In genomic region chr21:36072453-36073167, GRCh38 we compare ENCODE assay signal across 1 cellular context.
TF ChIP-seq lines count a peak whose summit lies in the region.

No MANE protein-coding gene starts in this region.

TF ChIP-seq in HepG2, 621 proteins besides CTCF, POLR2A, EP300 and RAD21:
- no peak for TF ChIP-seq ZNF350 (CRISPR knock-in tag; IDR thresholded peaks at IDR 0.05; ENCODE audit: borderline replicate concordance, low read depth)
- no peak for TF ChIP-seq SUZ12 (IDR thresholded peaks at IDR 0.05; ENCODE audit: low read depth, low read length)
- TF ChIP-seq POGZ (CRISPR knock-in tag; IDR thresholded peaks at IDR 0.05): peak; percentile 6; the same call in 1 of the 2 replicates
- TF ChIP-seq ZNF670 (CRISPR knock-in tag; IDR thresholded peaks at IDR 0.05; ENCODE audit: borderline replicate concordance): 0 out of 2 replicates have a peak, but pooled peaks have one; percentile 27
- no peak for TF ChIP-seq ZHX1 (CRISPR knock-in tag; IDR thresholded peaks at IDR 0.05; ENCODE audit: low read depth)
- TF ChIP-seq MIER2 (CRISPR knock-in tag; IDR thresholded peaks at IDR 0.05): no peak
- TF ChIP-seq ZNF816 (CRISPR knock-in tag; IDR thresholded peaks at IDR 0.05; ENCODE audit: borderline replicate concordance): 0 out of 2 replicates have a peak, but pooled peaks have one; percentile 43
- TF ChIP-seq NFE2L1 (CRISPR knock-in tag; IDR thresholded peaks at IDR 0.05; ENCODE audit: borderline replicate concordance): no peak
- 0 out of 2 replicates have a peak, but pooled peaks have one; percentile 13 for TF ChIP-seq HDAC1 (CRISPR knock-in tag; IDR thresholded peaks at IDR 0.05)
- TF ChIP-seq AHDC1 (CRISPR knock-in tag; IDR thresholded peaks at IDR 0.05; ENCODE audit: borderline replicate concordance): 0 out of 2 replicates have a peak, but pooled peaks have one; percentile 51
- no peak for TF ChIP-seq ZNF432 (CRISPR knock-in tag; IDR thresholded peaks at IDR 0.05; ENCODE audit: borderline replicate concordance)
- no peak for TF ChIP-seq KLF13 (CRISPR knock-in tag; IDR thresholded peaks at IDR 0.05)
- TF ChIP-seq ZNF761 (CRISPR knock-in tag; conservative IDR thresholded peaks at IDR 0.05): no peak
- no peak for TF ChIP-seq ZNF530 (CRISPR knock-in tag; IDR thresholded peaks at IDR 0.05; ENCODE audit: low read depth)
- no peak for TF ChIP-seq USF2 (IDR thresholded peaks at IDR 0.05; ENCODE audit: low read depth, low read length)
- TF ChIP-seq USF2 (CRISPR knock-in tag; IDR thresholded peaks at IDR 0.05; ENCODE audit: borderline replicate concordance): no peak
- TF ChIP-seq ZKSCAN8 (CRISPR knock-in tag; IDR thresholded peaks at IDR 0.05; ENCODE audit: borderline replicate concordance): no peak
- TF ChIP-seq ZBTB46 (CRISPR knock-in tag; IDR thresholded peaks at IDR 0.05; ENCODE audit: borderline replicate concordance): no peak
- no peak for TF ChIP-seq PATZ1 (CRISPR knock-in tag; IDR thresholded peaks at IDR 0.05)
